ENCODE assay signal across 9 cellular contexts in the genomic region with DNA sequence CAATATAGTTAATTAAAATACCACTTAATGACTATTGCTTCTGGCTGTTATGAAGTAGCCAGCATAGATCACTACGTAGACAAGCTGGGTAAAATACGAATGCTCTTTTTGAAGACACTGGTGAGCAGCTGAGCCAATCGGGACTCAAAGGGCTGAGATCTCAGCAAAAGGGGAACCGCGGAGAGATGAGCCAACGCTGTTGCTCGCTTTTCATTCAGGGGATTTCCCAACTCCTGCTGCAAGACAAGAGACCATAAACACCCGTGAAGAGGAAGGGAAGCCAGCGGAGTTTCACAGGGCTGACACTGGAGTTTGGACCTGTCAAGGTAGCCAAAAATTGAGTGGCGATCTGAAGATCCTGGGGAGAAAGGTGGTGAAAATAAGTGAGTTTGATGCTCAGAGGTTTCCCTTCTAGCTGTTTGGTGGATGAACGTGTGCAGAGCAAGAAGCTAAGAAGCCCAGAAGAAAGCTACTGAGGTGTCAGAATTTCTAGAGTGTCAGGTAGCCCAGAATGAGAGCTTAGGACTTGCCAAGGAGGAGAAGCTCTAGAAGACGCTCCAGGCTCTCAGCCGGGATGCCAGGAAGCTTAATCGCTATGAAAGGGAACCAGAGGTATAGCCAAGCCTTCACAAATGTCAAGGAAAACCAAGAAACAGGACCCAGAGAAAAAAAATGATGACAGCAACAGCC.
A peak's percentile ranks its signal among the peaks of the same experiment; 100 is the strongest.
DNase-seq lines count a peak whose midpoint lies in the region; ATAC-seq, FAIRE-seq and TF ChIP-seq lines count a peak whose summit lies in the region.
"Had no signal": no experiment of that assay in that cellular context is flagged by ENCODE, and none has a peak within 500 bp of the region (broad histone marks: within the 10 kb centered on the region; RNA-seq: fewer than 3 reads in every experiment).

No MANE protein-coding gene starts in this region.

- no peak overlapping the region for H2BK12ac ChIP-seq in H1 (ENCODE audit: low read depth, low read length)

- H3K9me2 ChIP-seq in SK-N-SH, result no peaks in the 10 kb centered on the region

- no peak for TF ChIP-seq EP300 in H1 (IDR thresholded peaks at IDR 0.05; ENCODE audit: borderline replicate concordance in 1 of 2, low read depth in 2 of 2, low read length in 2 of 2)
- TF ChIP-seq EP300 in SK-N-SH (IDR thresholded peaks at IDR 0.05; ENCODE audit: borderline replicate concordance in 1 of 2, low read depth in 1 of 2, low read length in 1 of 2), result no peak

- H3K36me3 ChIP-seq in H1 (ENCODE audit: control insufficient read depth in 2 of 4, insufficient read depth in 4 of 4, low read length in 3 of 4), result no peaks in the 10 kb centered on the region
- no peaks in the 10 kb centered on the region for H3K36me3 ChIP-seq in SK-N-SH (replicated peaks in 1 of 2; ENCODE audit: control insufficient read depth in 1 of 2, insufficient read depth in 2 of 2, low read length in 1 of 2)
- H3K36me3 ChIP-seq: thoracic aorta had no signal

- no peak for TF ChIP-seq POLR2A in H1 (IDR thresholded peaks at IDR 0.05; ENCODE audit: control extremely low read depth in 1 of 2, low read depth in 2 of 2, low read length in 2 of 2)

- no peaks in the 10 kb centered on the region for H3F3A ChIP-seq in SK-N-SH (replicated peaks; ENCODE audit: insufficient read depth)

- DNase-seq in GM04504 (ENCODE audit: low read depth) (peak; percentile 3), RPMI8226 (peak; percentile 88), H1 (ENCODE audit: low read depth in 1 of 2, low spot score in 2 of 2) (no peak), NCI-H69 (lab: John Stamatoyannopoulos, UW) (no peak), SK-N-SH (no peak), DMS153 treated with DMSO at 0.1 percent for 48 hours (lab: John Stamatoyannopoulos, UW; ENCODE audit: unreplicated experiment) (no peak)
- peak; percentile 7 to 24 for DNase-seq in stimulated activated CD4-positive, alpha-beta T cell treated with anti-CD3 and anti-CD28 coated beads, Interleukin-1b, Interleukin-23, amount 100 ng/mL, for 4 hours (ENCODE audit: low read depth in 2 of 2)

- no peak overlapping the region for H3K18ac ChIP-seq in H1 (ENCODE audit: extremely low read depth, low read length)

- no peak for ATAC-seq in GM21717 (IDR thresholded peaks at IDR 0.05; ENCODE audit: unreplicated experiment)

- no peak overlapping the region for H4K5ac ChIP-seq in H1 (ENCODE audit: insufficient read length, low read depth, low read length)

- H4K8ac ChIP-seq in H1 (ENCODE audit: extremely low read depth, insufficient read depth, low read length), result no peak overlapping the region

- H2BK120ac ChIP-seq in H1 (replicated peaks; ENCODE audit: low read depth, low read length), result no peak overlapping the region

- TF ChIP-seq CTCF in H1 (IDR thresholded peaks at IDR 0.05; ENCODE audit: control extremely low read depth in 1 of 3, insufficient read depth in 1 of 3, low read depth in 1 of 3, low read length in 3 of 3) (no peak), SK-N-SH (IDR thresholded peaks at IDR 0.05) (no peak)

- no peaks in the 10 kb centered on the region for H3K27me3 ChIP-seq in H1 (replicated peaks in 1 of 4; ENCODE audit: control insufficient read depth in 3 of 4, extremely low read depth in 1 of 4, insufficient read depth in 3 of 4, low read length in 3 of 4)
- H3K27me3 ChIP-seq in SK-N-SH (ENCODE audit: insufficient read depth), result no peaks in the 10 kb centered on the region

- H3K4me1 ChIP-seq in H1 (replicated peaks in 1 of 4; ENCODE audit: control insufficient read depth in 3 of 4, insufficient read depth in 4 of 4, low read length in 3 of 4) (peaks cover 0 to 5% (median 0%) of the 10 kb centered on the region in 4 experiments; a peak in 2 of 7 replicates), SK-N-SH (ENCODE audit: control insufficient read depth in 1 of 2, insufficient read depth in 2 of 2, low read depth in 1 of 2, low read length in 1 of 2) (no peaks in the 10 kb centered on the region)

- H3K4me3 ChIP-seq in H1 (ENCODE audit: extremely low read depth in 1 of 4, insufficient read depth in 2 of 4, low read depth in 3 of 4, low read length in 4 of 4) (no peak overlapping the region), SK-N-SH (ENCODE audit: low read depth in 2 of 2, low read length in 1 of 2) (no peak overlapping the region)
- H3K4me3 ChIP-seq: thoracic aorta had no signal

- H2BK20ac ChIP-seq in H1 (ENCODE audit: low read length), result no peak overlapping the region

- H3K9me3 ChIP-seq in H1 (ENCODE audit: insufficient read depth in 2 of 2, low read depth in 1 of 2, low read length in 1 of 2) (peaks cover 5 to 7% of the 10 kb centered on the region in 2 experiments; a peak in 1 of 4 replicates), SK-N-SH (peaks cover 9% of the 10 kb centered on the region; the same call in 1 of the 2 replicates)

- H3K56ac ChIP-seq in H1 (replicated peaks; ENCODE audit: insufficient read length, low read depth, low read length), result no peak overlapping the region

- H3K9ac ChIP-seq in H1 (replicated peaks in 1 of 4; ENCODE audit: extremely low read depth in 1 of 4, low read depth in 3 of 4, low read length in 3 of 4) (no peak overlapping the region), SK-N-SH (no peak overlapping the region)

- TF ChIP-seq RAD21 in H1 (IDR thresholded peaks at IDR 0.05 in 1 of 2, conservative IDR thresholded peaks at IDR 0.05 in 1 of 2; ENCODE audit: low read depth in 2 of 2, low read length in 2 of 2) (no peak), SK-N-SH (IDR thresholded peaks at IDR 0.05; ENCODE audit: low read length) (no peak)

- CTCF ChIA-PET in H1 (lab: Charles Lee; ENCODE audit: partially characterized antibody) (interaction anchor here (0.6 to 1.8 kb wide), 5 partner anchors 13 to 204 kb away, joined by 3 to 9 read pairs (median 3); no protein-coding TSS in a partner anchor), SK-N-SH (lab: Yijun Ruan, JAX) (interaction anchor here (0.9 kb wide), 1 partner anchor 74 kb away, joined by 3 read pairs; no protein-coding TSS in a partner anchor)

- H2BK15ac ChIP-seq in H1 (ENCODE audit: low read length), result no peak overlapping the region

- no peaks in the 10 kb centered on the region for H3K79me1 ChIP-seq in H1 (ENCODE audit: low read depth, low read length)

- no peak overlapping the region for H2BK5ac ChIP-seq in H1 (ENCODE audit: low read depth, low read length)

- H3K23ac ChIP-seq in H1 (ENCODE audit: insufficient read length), result no peak overlapping the region

- H4K20me1 ChIP-seq in H1 (replicated peaks in 1 of 2; ENCODE audit: control insufficient read depth in 1 of 2, insufficient read depth in 2 of 2, low read length in 2 of 2), result no peaks in the 10 kb centered on the region
- no peaks in the 10 kb centered on the region for H4K20me1 ChIP-seq in SK-N-SH (ENCODE audit: insufficient read depth)

- no peaks in the 10 kb centered on the region for H3K79me2 ChIP-seq in H1 (ENCODE audit: control insufficient read depth in 1 of 2, insufficient read depth in 2 of 2, low read length in 2 of 2)
- no peaks in the 10 kb centered on the region for H3K79me2 ChIP-seq in SK-N-SH (ENCODE audit: insufficient read depth)

- H3K14ac ChIP-seq in H1 (ENCODE audit: insufficient read length), result no peak overlapping the region

- no peak for FAIRE-seq in H1 (lab: Jason Lieb, UNC)

- H3K4ac ChIP-seq in H1 (replicated peaks; ENCODE audit: insufficient read length, low read depth, low read length), result no peak overlapping the region

- no peak overlapping the region for H4K91ac ChIP-seq in H1 (replicated peaks; ENCODE audit: insufficient read length, low read length)

- POLR2A ChIA-PET in H1 (lab: Charles Lee; ENCODE audit: partially characterized antibody), result no interaction called here
- POLR2A ChIA-PET in SK-N-SH (lab: Yijun Ruan, JAX), result no interaction called here

- H3K27ac ChIP-seq in H1 (ENCODE audit: low read depth, low read length), result no peak overlapping the region
- no peak overlapping the region for H3K27ac ChIP-seq in SK-N-SH (ENCODE audit: low read depth in 2 of 2, low read length in 1 of 2)
- H3K27ac ChIP-seq: thoracic aorta had no signal

- 0 out of 2 replicates have a peak overlapping the region, but pooled peaks have one; percentile 5 for H2AFZ ChIP-seq in H1 (ENCODE audit: low read length)
- no peak overlapping the region for H2AFZ ChIP-seq in SK-N-SH (ENCODE audit: low read depth)

- H2AK5ac ChIP-seq in H1 (ENCODE audit: low read depth, low read length), result no peak overlapping the region

- H3K4me2 ChIP-seq in H1 (ENCODE audit: insufficient read depth in 1 of 2, low read depth in 2 of 2, low read length in 2 of 2) (no peak overlapping the region), SK-N-SH (no peak overlapping the region)

- WGBS in H1 (ENCODE audit: extremely low coverage in 1 of 2, insufficient coverage in 1 of 2, insufficient read length in 1 of 2, insufficient replicate concordance in 2 of 2, low coverage in 1 of 2, low lambda C conversion rate in 2 of 2, missing lambda C conversion rate in 1 of 2), 2 experiments, result 78% methylated on average over 14 of the region's 14 CpGs; no CpG with 5 or more reads in 1 of the 2 experiments
- 57% methylated on average over 14 of the region's 14 CpGs for WGBS in SK-N-SH (ENCODE audit: low lambda C conversion rate)

- no peaks in the 10 kb centered on the region for H3K23me2 ChIP-seq in H1 (ENCODE audit: low read depth, low read length)

TF ChIP-seq in H1, 55 proteins besides CTCF, POLR2A, EP300 and RAD21 (continues in another document):
- TF ChIP-seq RNF2 (IDR thresholded peaks at IDR 0.05; ENCODE audit: borderline replicate concordance, low read depth, low read length, missing control alignments, poor library complexity, severe bottlenecking) (no peak), SUZ12 (IDR thresholded peaks at IDR 0.05; ENCODE audit: low read length) (no peak), GABPA (IDR thresholded peaks at IDR 0.05; ENCODE audit: borderline replicate concordance, insufficient read depth, low read length) (no peak)

TF ChIP-seq in SK-N-SH, 30 proteins besides CTCF, POLR2A, EP300 and RAD21:
- TF ChIP-seq POLR2AphosphoS5 (IDR thresholded peaks at IDR 0.05; ENCODE audit: low read depth, low read length) (no peak), GABPA (IDR thresholded peaks at IDR 0.05; ENCODE audit: low read depth) (no peak), TCF12 (IDR thresholded peaks at IDR 0.05) (no peak), FOXJ3 (CRISPR knock-in tag; IDR thresholded peaks at IDR 0.05) (no peak), MEF2A (IDR thresholded peaks at IDR 0.05; ENCODE audit: borderline replicate concordance, low read depth) (no peak)
- TF ChIP-seq, protein P1, sequence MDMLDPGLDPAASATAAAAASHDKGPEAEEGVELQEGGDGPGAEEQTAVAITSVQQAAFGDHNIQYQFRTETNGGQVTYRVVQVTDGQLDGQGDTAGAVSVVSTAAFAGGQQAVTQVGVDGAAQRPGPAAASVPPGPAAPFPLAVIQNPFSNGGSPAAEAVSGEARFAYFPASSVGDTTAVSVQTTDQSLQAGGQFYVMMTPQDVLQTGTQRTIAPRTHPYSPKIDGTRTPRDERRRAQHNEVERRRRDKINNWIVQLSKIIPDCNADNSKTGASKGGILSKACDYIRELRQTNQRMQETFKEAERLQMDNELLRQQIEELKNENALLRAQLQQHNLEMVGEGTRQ (IDR thresholded peaks at IDR 0.05; ENCODE audit: borderline replicate concordance, low read depth, low read length), result no peak

Comparison
In these comparisons a context has a peak if more than half of its experiments do, and no peak if none do; other contexts are left out.
1. DNase-seq: peak in GM04504 (single experiment), RPMI8226 (single experiment) and stimulated activated CD4-positive, alpha-beta T cell treated with anti-CD3 and anti-CD28 coated beads, Interleukin-1b, Interleukin-23, amount 100 ng/mL, for 4 hours (2 of 2); none in H1 (0 of 2), NCI-H69 (single experiment), SK-N-SH (single experiment) and DMS153 treated with DMSO at 0.1 percent for 48 hours (single experiment).